ENCODE assay signal across 12 cellular contexts in the genomic region with DNA sequence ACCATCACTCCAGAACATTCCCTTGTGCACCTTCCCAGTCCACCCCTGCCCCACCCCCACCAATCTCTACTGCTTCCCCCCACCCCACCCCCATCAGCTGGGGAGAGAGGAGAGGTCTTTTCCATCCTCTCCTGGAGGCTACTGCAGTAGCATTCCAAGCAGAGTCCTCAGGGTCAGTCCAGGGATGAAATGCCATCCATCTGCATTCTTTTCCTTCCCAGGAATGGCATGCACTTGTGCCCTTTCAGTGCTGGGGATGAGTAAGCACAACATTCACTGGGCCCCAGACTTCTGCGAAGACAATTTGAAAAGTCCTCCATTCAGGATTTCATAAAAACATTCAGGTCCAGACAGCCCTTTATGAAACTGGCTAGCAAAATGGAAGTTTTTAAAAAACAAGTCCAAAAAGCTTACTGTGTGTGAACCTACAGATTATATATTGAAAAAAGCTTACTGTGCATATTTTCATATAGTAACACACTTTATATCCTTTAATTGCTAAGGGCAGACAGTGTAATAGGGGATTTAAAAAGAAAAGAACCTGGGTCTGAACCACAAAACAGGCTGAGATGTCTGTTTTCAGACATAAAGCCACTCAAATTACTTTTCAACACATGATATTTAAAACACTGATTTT. TPM values are rescaled to one million over a fixed set of nuclear protein-coding genes. Genes with fewer than 3 reads are reported as not detected.
A peak's percentile ranks its signal among the peaks of the same experiment; 100 is the strongest.
DNase-seq lines count a peak whose midpoint lies in the region; ATAC-seq, FAIRE-seq and TF ChIP-seq lines count a peak whose summit lies in the region.
"Had no signal": no experiment of that assay in that cellular context is flagged by ENCODE, and none has a peak within 500 bp of the region (broad histone marks: within the 10 kb centered on the region; RNA-seq: fewer than 3 reads in every experiment).

No MANE protein-coding gene starts in this region.

- 71 to 81% methylated on average over 1 of the region's 1 CpG for WGBS in ectodermal cell, 2 experiments
- 33% methylated on average over 1 of the region's 1 CpG for WGBS in HepG2 (ENCODE audit: low lambda C conversion rate)

- TF ChIP-seq POLR2A in HepG2 (IDR thresholded peaks at IDR 0.05; ENCODE audit: insufficient read depth in 1 of 2, low read depth in 2 of 2, low read length in 2 of 2) = no peak

- H3K27me3 ChIP-seq in ectodermal cell (ENCODE audit: control insufficient read depth, insufficient read depth, low read length, poor library complexity, severe bottlenecking) (no peaks in the 10 kb centered on the region), HepG2 (ENCODE audit: control insufficient read depth in 1 of 2, insufficient read depth in 2 of 2, low read length in 2 of 2) (no peaks in the 10 kb centered on the region)

- no peaks in the 10 kb centered on the region for H3K36me3 ChIP-seq in ectodermal cell (ENCODE audit: control insufficient read depth, insufficient read depth, low read length)
- peaks cover 1 to 6% of the 10 kb centered on the region in 2 experiments; a peak in 3 of 5 replicates for H3K36me3 ChIP-seq in HepG2 (replicated peaks in 1 of 2; ENCODE audit: control insufficient read depth in 1 of 2, insufficient read depth in 2 of 2, low read length in 2 of 2)

- intact Hi-C loops in HepG2 (cut with micrococcal nuclease; ENCODE audit: unreplicated experiment) = no loop called here

- TF ChIP-seq CTCF in HepG2 (CRISPR knock-in tag; IDR thresholded peaks at IDR 0.05) = no peak

- CTCF ChIA-PET in HepG2 (lab: Yijun Ruan, JAX; ENCODE audit: low intra/inter-chr PET ratio, low total read pairs) = no interaction called here

- peak; percentile 26 for FAIRE-seq in HepG2 (lab: Jason Lieb, UNC)

- H3K27ac ChIP-seq in ectodermal cell (ENCODE audit: insufficient read depth, low read depth, low read length, poor library complexity, severe bottlenecking) (peak overlapping the region; percentile 6), HepG2 (ENCODE audit: extremely low read length, insufficient read depth, low read length) (peak overlapping the region; percentile 66)
- H3K27ac ChIP-seq: WERI-Rb-1 had no signal

- POLR2A ChIA-PET in HepG2 (lab: Yijun Ruan, JAX) = interaction anchor here (0.6 to 1.1 kb wide), 2 partner anchors 10 to 386 kb away, joined by 3 to 5 read pairs; no protein-coding TSS in a partner anchor

- no peak overlapping the region for H2AFZ ChIP-seq in HepG2 (ENCODE audit: low read length)

- H3K9me3 ChIP-seq in ectodermal cell (ENCODE audit: control insufficient read depth, low read length) (no peaks in the 10 kb centered on the region), HepG2 (ENCODE audit: low read length) (no peaks in the 10 kb centered on the region)

- TF ChIP-seq RAD21 in Ishikawa (IDR thresholded peaks at IDR 0.05; ENCODE audit: low read depth) (no peak), HepG2 (CRISPR knock-in tag; IDR thresholded peaks at IDR 0.05) (no peak)

- no peaks in the 10 kb centered on the region for H4K20me1 ChIP-seq in HepG2 (ENCODE audit: insufficient read depth, low read length)

- no TSS peak for BruUV-seq in HepG2 (replicated peaks; lab: Mats Ljungman, UMichigan)

- no peaks in the 10 kb centered on the region for H3K79me2 ChIP-seq in HepG2 (ENCODE audit: insufficient read depth, low read length)

- H3K4me1 ChIP-seq in ectodermal cell (ENCODE audit: control insufficient read depth, insufficient read depth, low read length) = no peaks in the 10 kb centered on the region
- peaks cover 25% of the 10 kb centered on the region for H3K4me1 ChIP-seq in HepG2 (ENCODE audit: insufficient read depth, low read length)

- peak overlapping the region; percentile 34; the same call in 1 of the 2 replicates for H3K4me2 ChIP-seq in HepG2 (ENCODE audit: low read depth, low read length)

- in situ Hi-C loops in HepG2 (cut with HindIII; ENCODE audit: extremely low pct_ligation_motif_present, low pct_unique_long_range_greater_than_20kb) = no loop called here

- H3K9ac ChIP-seq in HepG2 (ENCODE audit: insufficient read depth, low read depth, low read length) = no peak overlapping the region

- DNase-seq in A172 (ENCODE audit: low spot score) (peak; percentile 84), HepG2 (ENCODE audit: low spot score) (peak; percentile 75), NCI-H774 (lab: John Stamatoyannopoulos, UW) (no peak), SHP77 (lab: John Stamatoyannopoulos, UW) (no peak)
- DNase-seq in activated CD4-positive, alpha-beta T cell treated with anti-CD3 and anti-CD28 coated beads, Interleukin-2, amount 50 U/mL, for 48 hours = no peak
- no peak for DNase-seq in stimulated activated CD4-positive, alpha-beta T cell treated with anti-CD3 and anti-CD28 coated beads, Interleukin-4, amount 100 ng/mL, for 24 hours
- DNase-seq: amygdala, NCI-H1417, WERI-Rb-1 had no signal

- ATAC-seq in HepG2 = peak; percentile 75
- ATAC-seq: left lobe of liver had no signal

- H3K4me3 ChIP-seq in ectodermal cell (ENCODE audit: insufficient read depth, low read depth, low read length) (no peak overlapping the region), HepG2 (replicated peaks in 1 of 3; ENCODE audit: insufficient read depth in 1 of 3, low read depth in 2 of 3, low read length in 3 of 3) (no peak overlapping the region; a peak in 1 of 6 replicates)

- TF ChIP-seq EP300 in Ishikawa (IDR thresholded peaks at IDR 0.05; ENCODE audit: borderline replicate concordance) (0 out of 2 replicates have a peak, but pooled peaks have one; percentile 27), HepG2 (IDR thresholded peaks at IDR 0.05; ENCODE audit: low read depth in 2 of 2, low read length in 2 of 2) (no peak), HepG2 (CRISPR knock-in tag; IDR thresholded peaks at IDR 0.05; ENCODE audit: borderline replicate concordance) (no peak)

TF ChIP-seq in Ishikawa, 13 proteins besides CTCF, POLR2A, EP300 and RAD21 (continues in another document):
- TF ChIP-seq, protein P1, sequence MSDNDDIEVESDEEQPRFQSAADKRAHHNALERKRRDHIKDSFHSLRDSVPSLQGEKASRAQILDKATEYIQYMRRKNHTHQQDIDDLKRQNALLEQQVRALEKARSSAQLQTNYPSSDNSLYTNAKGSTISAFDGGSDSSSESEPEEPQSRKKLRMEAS (IDR thresholded peaks at IDR 0.05) = no peak; the same call in 1 of the 2 replicates
- TF ChIP-seq ZBTB7A (IDR thresholded peaks at IDR 0.05; ENCODE audit: low read depth) = no peak
- TF ChIP-seq YY1 (IDR thresholded peaks at IDR 0.05; ENCODE audit: low read depth) = 0 out of 2 replicates have a peak, but pooled peaks have one; percentile 29
- TF ChIP-seq, protein P2, sequence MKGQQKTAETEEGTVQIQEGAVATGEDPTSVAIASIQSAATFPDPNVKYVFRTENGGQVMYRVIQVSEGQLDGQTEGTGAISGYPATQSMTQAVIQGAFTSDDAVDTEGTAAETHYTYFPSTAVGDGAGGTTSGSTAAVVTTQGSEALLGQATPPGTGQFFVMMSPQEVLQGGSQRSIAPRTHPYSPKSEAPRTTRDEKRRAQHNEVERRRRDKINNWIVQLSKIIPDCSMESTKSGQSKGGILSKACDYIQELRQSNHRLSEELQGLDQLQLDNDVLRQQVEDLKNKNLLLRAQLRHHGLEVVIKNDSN (IDR thresholded peaks at IDR 0.05) = no peak
- TF ChIP-seq TEAD4 (IDR thresholded peaks at IDR 0.05) = peak; percentile 93

TF ChIP-seq in HepG2, 621 proteins besides CTCF, POLR2A, EP300 and RAD21 (continues in another document):
- TF ChIP-seq, protein P3, sequence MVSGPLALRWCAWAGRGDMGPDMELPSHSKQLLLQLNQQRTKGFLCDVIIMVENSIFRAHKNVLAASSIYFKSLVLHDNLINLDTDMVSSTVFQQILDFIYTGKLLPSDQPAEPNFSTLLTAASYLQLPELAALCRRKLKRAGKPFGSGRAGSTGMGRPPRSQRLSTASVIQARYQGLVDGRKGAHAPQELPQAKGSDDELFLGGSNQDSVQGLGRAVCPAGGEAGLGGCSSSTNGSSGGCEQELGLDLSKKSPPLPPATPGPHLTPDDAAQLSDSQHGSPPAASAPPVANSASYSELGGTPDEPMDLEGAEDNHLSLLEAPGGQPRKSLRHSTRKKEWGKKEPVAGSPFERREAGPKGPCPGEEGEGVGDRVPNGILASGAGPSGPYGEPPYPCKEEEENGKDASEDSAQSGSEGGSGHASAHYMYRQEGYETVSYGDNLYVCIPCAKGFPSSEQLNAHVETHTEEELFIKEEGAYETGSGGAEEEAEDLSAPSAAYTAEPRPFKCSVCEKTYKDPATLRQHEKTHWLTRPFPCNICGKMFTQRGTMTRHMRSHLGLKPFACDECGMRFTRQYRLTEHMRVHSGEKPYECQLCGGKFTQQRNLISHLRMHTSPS (CRISPR knock-in tag; IDR thresholded peaks at IDR 0.05; ENCODE audit: low read depth) = 0 out of 2 replicates have a peak, but pooled peaks have one; percentile 29
- TF ChIP-seq FOSL2 (CRISPR knock-in tag; IDR thresholded peaks at IDR 0.05) (peak; percentile 51), MAFK (conservative IDR thresholded peaks at IDR 0.05 in 1 of 2, IDR thresholded peaks at IDR 0.05 in 1 of 2; ENCODE audit: low read length in 2 of 2) (peak; percentile 94 to 96)

RNA-seq across cellular contexts. Expression of gene GOLPH3, which starts 50.0 kb away (rescaled TPM):
- total RNA-seq in A172 (2014; rRNA removed; shearing (Covaris generic)) = 68.9 and 80.1 TPM in 2 replicates
- 75.5 TPM for polyA plus RNA-seq in ectodermal cell (2013, experiment 1 of 4)
- polyA plus RNA-seq in ectodermal cell (2013, experiment 2 of 4) = 77.5 TPM
- 59.7 TPM for polyA plus RNA-seq in ectodermal cell (2013, experiment 3 of 4)
- 68.0 TPM for polyA plus RNA-seq in ectodermal cell (2013, experiment 4 of 4)
- 84.5 and 102 TPM in 2 replicates for total RNA-seq in HepG2 (2016; rRNA removed; fragmentation: Illumina TruSeq; extraction: Trizol)
- total RNA-seq in HepG2 (2016; cell fraction: cytosol; rRNA removed; fragmentation: Illumina TruSeq; extraction: Trizol; ENCODE audit: low read depth) = 20.7 and 21.6 TPM in 2 replicates
- total RNA-seq in HepG2 (2016; cell fraction: insoluble cytoplasmic fraction; rRNA removed; fragmentation: Illumina TruSeq; extraction: Trizol) = 86.0 and 93.9 TPM in 2 replicates
- 76.0 and 82.4 TPM in 2 replicates for total RNA-seq in HepG2 (2016; cell fraction: membrane; rRNA removed; fragmentation: Illumina TruSeq; extraction: Trizol)
- 42.1 and 43.2 TPM in 2 replicates for total RNA-seq in HepG2 (2016; cell fraction: nucleus; rRNA removed; fragmentation: Illumina TruSeq; extraction: Trizol)
- polyA plus RNA-seq in HepG2 (2011; rRNA removed) = 52.5 and 59.5 TPM in 2 replicates
- 36.8 and 52.8 TPM in 2 replicates for polyA plus RNA-seq in HepG2 (2011; cell fraction: cytosol; rRNA removed)
- polyA plus RNA-seq in HepG2 (2011; cell fraction: nucleus; rRNA removed) = 22.0 TPM in 2 replicates
- polyA plus RNA-seq in HepG2 (2012) = 57.7 and 69.6 TPM in 2 replicates
- polyA plus RNA-seq in HepG2 (2016; cell fraction: cytosol; fragmentation: Illumina TruSeq; extraction: Trizol; ENCODE audit: low read depth) = 12.8 and 16.5 TPM in 2 replicates
- 135 and 138 TPM in 2 replicates for polyA plus RNA-seq in HepG2 (2016; cell fraction: insoluble cytoplasmic fraction; fragmentation: Illumina TruSeq; extraction: Trizol; ENCODE audit: low read depth)
- 56.5 and 60.8 TPM in 2 replicates for polyA plus RNA-seq in HepG2 (2016; cell fraction: membrane; fragmentation: Illumina TruSeq; extraction: Trizol; ENCODE audit: low read depth)
- 72.8 and 76.3 TPM in 2 replicates for polyA plus RNA-seq in HepG2 (2016; cell fraction: nucleus; fragmentation: Illumina TruSeq; extraction: Trizol; ENCODE audit: insufficient read depth, low read depth)
- polyA minus RNA-seq in HepG2 (2011; rRNA and poly(A)+ RNA removed; ENCODE audit: low replicate concordance) = 91.4 and 138 TPM in 2 replicates
- 69.1 and 70.2 TPM in 2 replicates for polyA minus RNA-seq in HepG2 (2011; cell fraction: cytosol; rRNA and poly(A)+ RNA removed)
- polyA minus RNA-seq in HepG2 (2011; cell fraction: nucleus; rRNA and poly(A)+ RNA removed) = 52.3 and 58.3 TPM in 2 replicates

Comparison
In these comparisons a context has a peak if more than half of its experiments do, and no peak if none do; other contexts are left out.
1. DNase-seq: peak in A172 (single experiment) and HepG2 (single experiment); none in activated CD4-positive, alpha-beta T cell treated with anti-CD3 and anti-CD28 coated beads, Interleukin-2, amount 50 U/mL, for 48 hours (0 of 2), NCI-H774 (single experiment), stimulated activated CD4-positive, alpha-beta T cell treated with anti-CD3 and anti-CD28 coated beads, Interleukin-4, amount 100 ng/mL, for 24 hours (single experiment) and SHP77 (0 of 2).